Comparison of ENCODE assay signal across 8 cellular contexts in genomic region chr17:38705803-38706624, GRCh38. TPM values are rescaled to one million over a fixed set of nuclear protein-coding genes. Genes with fewer than 3 reads are reported as not detected.
DNase-seq lines count a peak whose midpoint lies in the region; ATAC-seq, FAIRE-seq and TF ChIP-seq lines count a peak whose summit lies in the region.

No MANE protein-coding gene starts in this region.

- peaks cover 41% of the 10 kb centered on the region for H3K4me1 Mint-ChIP-seq in activated T-cell treated with anti-CD3 and anti-CD28 coated beads, Interleukin-2, amount 50 U/mL, for 4 hours (ENCODE audit: low read depth)
- H3K4me1 Mint-ChIP-seq in natural killer cell treated with Interleukin-12 subunit alpha and Interleukin-12 subunit beta and Interleukin-15 and Interleukin-18, amount 100 ng/mL, for 72 hours (ENCODE audit: low read depth in 2 of 2) = peaks cover 56 to 62% of the 10 kb centered on the region in 2 donors

- H3K4me3 Mint-ChIP-seq in activated T-cell treated with anti-CD3 and anti-CD28 coated beads, Interleukin-2, amount 50 U/mL, for 4 hours = peak overlapping the region; percentile 97
- H3K4me3 Mint-ChIP-seq in natural killer cell treated with Interleukin-12 subunit alpha and Interleukin-12 subunit beta and Interleukin-15 and Interleukin-18, amount 100 ng/mL, for 72 hours = peak overlapping the region; percentile 99

- H3K4me3 ChIP-seq in fibroblast of mammary gland (ENCODE audit: control insufficient read depth, low read depth, low read length) = peak overlapping the region; percentile 75

- DNase-seq in EL (peak; percentile 51), NCI-H2227 (lab: John Stamatoyannopoulos, UW; ENCODE audit: unreplicated experiment) (peak; percentile 65), fibroblast of mammary gland (ENCODE audit: low read depth) (peak; percentile 50), urothelium cell line (ENCODE audit: low spot score) (peak; percentile 77), NOMO-1 (lab: John Stamatoyannopoulos, UW; ENCODE audit: unreplicated experiment in 2 of 2) (no peak), putamen (ENCODE audit: low spot score) (no peak)
- DNase-seq in activated T-cell treated with anti-CD3 and anti-CD28 coated beads, Interleukin-2, amount 50 U/mL, for 4 hours = peak; percentile 47
- DNase-seq in natural killer cell treated with Interleukin-12 subunit alpha and Interleukin-12 subunit beta and Interleukin-15 and Interleukin-18, amount 100 ng/mL, for 72 hours (ENCODE audit: low spot score) = no peak

- TF ChIP-seq CTCF in fibroblast of mammary gland (conservative IDR thresholded peaks at IDR 0.05; ENCODE audit: control insufficient read depth, insufficient read depth, low read depth, low read length) = no peak

- no peaks in the 10 kb centered on the region for H3K27me3 Mint-ChIP-seq in activated T-cell treated with anti-CD3 and anti-CD28 coated beads, Interleukin-2, amount 50 U/mL, for 4 hours (ENCODE audit: low read depth)
- no peaks in the 10 kb centered on the region for H3K27me3 Mint-ChIP-seq in natural killer cell treated with Interleukin-12 subunit alpha and Interleukin-12 subunit beta and Interleukin-15 and Interleukin-18, amount 100 ng/mL, for 72 hours

- peaks cover 37% of the 10 kb centered on the region for H3K36me3 Mint-ChIP-seq in activated T-cell treated with anti-CD3 and anti-CD28 coated beads, Interleukin-2, amount 50 U/mL, for 4 hours (ENCODE audit: insufficient read depth)
- peaks cover 25% of the 10 kb centered on the region for H3K36me3 Mint-ChIP-seq in natural killer cell treated with Interleukin-12 subunit alpha and Interleukin-12 subunit beta and Interleukin-15 and Interleukin-18, amount 100 ng/mL, for 72 hours

- ATAC-seq in activated T-cell treated with anti-CD3 and anti-CD28 coated beads, Interleukin-2, amount 50 U/mL, for 4 hours = no peak
- no peak for ATAC-seq in natural killer cell treated with Interleukin-12 subunit alpha and Interleukin-12 subunit beta and Interleukin-15 and Interleukin-18, amount 100 ng/mL, for 72 hours

- no peak for FAIRE-seq in urothelium cell line (lab: Jason Lieb, UNC)

- peak overlapping the region; percentile 78 to 94 for H3K27ac Mint-ChIP-seq in natural killer cell treated with Interleukin-12 subunit alpha and Interleukin-12 subunit beta and Interleukin-15 and Interleukin-18, amount 100 ng/mL, for 72 hours

- no peaks in the 10 kb centered on the region for H3K9me3 Mint-ChIP-seq in activated T-cell treated with anti-CD3 and anti-CD28 coated beads, Interleukin-2, amount 50 U/mL, for 4 hours
- no peaks in the 10 kb centered on the region for H3K9me3 Mint-ChIP-seq in natural killer cell treated with Interleukin-12 subunit alpha and Interleukin-12 subunit beta and Interleukin-15 and Interleukin-18, amount 100 ng/mL, for 72 hours

RNA-seq across cellular contexts. Expression of gene MLLT6, which starts 0.9 kb away (rescaled TPM):
- total RNA-seq in activated T-cell treated with anti-CD3 and anti-CD28 coated beads, Interleukin-2, amount 50 U/mL, for 4 hours = 100 to 1,000 TPM; 263 to 315 (median 286) TPM
- 100 to 1,000 TPM; 319 to 324 TPM for total RNA-seq in natural killer cell treated with Interleukin-12 subunit alpha and Interleukin-12 subunit beta and Interleukin-15 and Interleukin-18, amount 100 ng/mL, for 72 hours

RNA-seq across cellular contexts. Expression of gene CISD3, which starts 24.1 kb away (rescaled TPM):
- 10 to 100 TPM; 47.2 to 73.3 (median 67.8) TPM for total RNA-seq in activated T-cell treated with anti-CD3 and anti-CD28 coated beads, Interleukin-2, amount 50 U/mL, for 4 hours
- 10 to 100 TPM; 48.3 to 58.7 TPM for total RNA-seq in natural killer cell treated with Interleukin-12 subunit alpha and Interleukin-12 subunit beta and Interleukin-15 and Interleukin-18, amount 100 ng/mL, for 72 hours

RNA-seq across cellular contexts. Expression of gene EPOP, which starts 31.3 kb away (rescaled TPM):
- 100 to 1,000 TPM; 110 to 131 (median 110) TPM for total RNA-seq in activated T-cell treated with anti-CD3 and anti-CD28 coated beads, Interleukin-2, amount 50 U/mL, for 4 hours
- 10 to 100 TPM; 20.5 to 41.0 TPM for total RNA-seq in natural killer cell treated with Interleukin-12 subunit alpha and Interleukin-12 subunit beta and Interleukin-15 and Interleukin-18, amount 100 ng/mL, for 72 hours

RNA-seq across cellular contexts. Expression of gene PCGF2, which starts 42.1 kb away (rescaled TPM):
- total RNA-seq in activated T-cell treated with anti-CD3 and anti-CD28 coated beads, Interleukin-2, amount 50 U/mL, for 4 hours = under 1 TPM; 0.16 to 0.58 (median 0.43) TPM
- not detected for total RNA-seq in natural killer cell treated with Interleukin-12 subunit alpha and Interleukin-12 subunit beta and Interleukin-15 and Interleukin-18, amount 100 ng/mL, for 72 hours

RNA-seq across cellular contexts. Expression of gene PSMB3, which starts 46.5 kb away (rescaled TPM):
- 100 to 1,000 TPM; 527 to 569 (median 554) TPM for total RNA-seq in activated T-cell treated with anti-CD3 and anti-CD28 coated beads, Interleukin-2, amount 50 U/mL, for 4 hours
- total RNA-seq in natural killer cell treated with Interleukin-12 subunit alpha and Interleukin-12 subunit beta and Interleukin-15 and Interleukin-18, amount 100 ng/mL, for 72 hours = 100 to 1,000 TPM; 288 to 306 TPM

Comparison
In these comparisons a context has a peak if more than half of its experiments do, and no peak if none do; other contexts are left out.
1. DNase-seq: peak in EL (single experiment), NCI-H2227 (single experiment), activated T-cell treated with anti-CD3 and anti-CD28 coated beads, Interleukin-2, amount 50 U/mL, for 4 hours (single experiment), fibroblast of mammary gland (single experiment) and urothelium cell line (single experiment); none in natural killer cell treated with Interleukin-12 subunit alpha and Interleukin-12 subunit beta and Interleukin-15 and Interleukin-18, amount 100 ng/mL, for 72 hours (single experiment), NOMO-1 (0 of 2) and putamen (single experiment).